ENCODE assay signal across 15 cellular contexts in the genomic region with DNA sequence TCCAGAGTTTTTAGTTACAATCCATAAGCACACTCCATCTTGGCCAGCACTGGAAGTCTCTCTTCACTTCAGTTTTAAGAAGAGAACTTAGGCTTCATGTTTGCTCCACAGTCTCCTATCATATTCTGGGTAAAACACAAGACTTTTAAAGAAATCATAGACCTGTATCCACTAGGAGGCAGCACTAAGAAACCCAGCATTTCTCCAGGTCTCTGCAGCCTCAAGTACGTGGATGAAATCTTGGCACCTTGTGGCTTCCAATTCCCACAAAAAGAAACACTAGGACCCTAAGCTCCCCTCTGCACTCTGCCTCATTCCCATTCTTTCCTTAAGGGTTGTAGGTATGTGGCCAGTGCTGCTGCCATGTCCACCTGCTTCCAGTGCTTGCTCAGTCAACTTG.
DNase-seq lines count a peak whose midpoint lies in the region; ATAC-seq and TF ChIP-seq lines count a peak whose summit lies in the region.
"Had no signal": no experiment of that assay in that cellular context is flagged by ENCODE, and none has a peak within 500 bp of the region (broad histone marks: within the 10 kb centered on the region; RNA-seq: fewer than 3 reads in every experiment).

No MANE protein-coding gene starts in this region.

- no peaks in the 10 kb centered on the region for H3K9me3 Mint-ChIP-seq in activated CD4-positive, alpha-beta T cell treated with anti-CD3 and anti-CD28 coated beads for 36 hours (ENCODE audit: low read depth)

- no peak for TF ChIP-seq EP300 in esophagus muscularis mucosa (IDR thresholded peaks at IDR 0.05)

- H3K4me1 Mint-ChIP-seq in activated CD4-positive, alpha-beta T cell treated with anti-CD3 and anti-CD28 coated beads for 36 hours: peaks cover 22% of the 10 kb centered on the region

- no peaks in the 10 kb centered on the region for H3K36me3 Mint-ChIP-seq in activated CD4-positive, alpha-beta T cell treated with anti-CD3 and anti-CD28 coated beads for 36 hours (ENCODE audit: low read depth)

- H3K4me3 Mint-ChIP-seq in activated CD4-positive, alpha-beta T cell treated with anti-CD3 and anti-CD28 coated beads for 36 hours: no peak overlapping the region

- no peak overlapping the region for H3K9ac ChIP-seq in smooth muscle cell (ENCODE audit: low read depth)
- H3K9ac ChIP-seq: parathyroid adenoma had no signal

- POLR2A ChIA-PET in activated CD4-positive, alpha-beta T cell treated with anti-CD3 and anti-CD28 coated beads for 36 hours (lab: Charles Lee): no interaction called here

- DNase-seq in activated CD4-positive, alpha-beta T cell treated with anti-CD3 and anti-CD28 coated beads for 36 hours: no peak
- DNase-seq in activated CD4-positive, alpha-beta T cell treated with anti-CD3 and anti-CD28 coated beads, Interleukin-2, amount 50 U/mL, for 48 hours: no peak
- peak; percentile 1 for DNase-seq in NCI-H82 treated with DMSO at 0.1 percent for 48 hours (lab: John Stamatoyannopoulos, UW; ENCODE audit: unreplicated experiment)
- peak; percentile 20 for DNase-seq in epithelial cell of esophagus (ENCODE audit: low read depth)
- no peak for DNase-seq in smooth muscle cell (lab: John Stamatoyannopoulos, UW; ENCODE audit: unreplicated experiment)
- DNase-seq in psoas muscle: no peak
- DNase-seq in esophagus muscularis mucosa (ENCODE audit: extremely low spot score): no peak
- no peak for DNase-seq in coronary artery (ENCODE audit: low spot score)
- DNase-seq: activated CD4-positive, CD25-positive, alpha-beta regulatory T cell treated with anti-CD3 and anti-CD28 coated beads, Interleukin-2, amount 50 U/mL, for 72 hours; activated naive CD4-positive, alpha-beta T cell; GF-D8; head of caudate nucleus; lower lobe of right lung; stimulated activated CD4-positive, alpha-beta T cell treated with anti-CD3 and anti-CD28 coated beads, Interleukin-2, amount 100 ng/mL, for 48 hours had no signal

- H3K27me3 Mint-ChIP-seq in activated CD4-positive, alpha-beta T cell treated with anti-CD3 and anti-CD28 coated beads for 36 hours: no peaks in the 10 kb centered on the region

- H3K36me3 ChIP-seq in smooth muscle cell (ENCODE audit: low read depth) (no peaks in the 10 kb centered on the region), psoas muscle (ENCODE audit: insufficient read depth in 1 of 2, low read depth in 1 of 2) (no peaks in the 10 kb centered on the region), esophagus muscularis mucosa (no peaks in the 10 kb centered on the region)
- H3K36me3 ChIP-seq: lower lobe of right lung had no signal

- no peak overlapping the region for H3K27ac ChIP-seq in smooth muscle cell (ENCODE audit: low read depth)
- H3K27ac ChIP-seq in psoas muscle: no peak overlapping the region
- H3K27ac ChIP-seq in esophagus muscularis mucosa (replicated peaks in 1 of 4): no peak overlapping the region
- H3K27ac ChIP-seq in coronary artery: no peak overlapping the region
- H3K27ac ChIP-seq: lower lobe of right lung, parathyroid adenoma had no signal

- intact Hi-C loops in activated CD4-positive, alpha-beta T cell treated with anti-CD3 and anti-CD28 coated beads for 36 hours (cut with DNase I, micrococcal nuclease): no loop called here
- intact Hi-C loops in psoas muscle (cut with DNase I) (no loop called here), esophagus muscularis mucosa (cut with DNase I) (no loop called here)

- H3K79me2 ChIP-seq in smooth muscle cell (ENCODE audit: low read depth): no peaks in the 10 kb centered on the region
- H3K79me2 ChIP-seq: parathyroid adenoma had no signal

- no peak overlapping the region for H3K4me3 ChIP-seq in epithelial cell of esophagus (ENCODE audit: low read length)
- no peak overlapping the region for H3K4me3 ChIP-seq in smooth muscle cell
- H3K4me3 ChIP-seq in psoas muscle: no peak overlapping the region
- no peak overlapping the region for H3K4me3 ChIP-seq in esophagus muscularis mucosa
- H3K4me3 ChIP-seq in coronary artery: no peak overlapping the region
- H3K4me3 ChIP-seq: lower lobe of right lung had no signal

- no peak for ATAC-seq in activated CD4-positive, alpha-beta T cell treated with anti-CD3 and anti-CD28 coated beads for 36 hours
- no peak for ATAC-seq in psoas muscle
- ATAC-seq: lower lobe of right lung had no signal

- CTCF ChIA-PET in activated CD4-positive, alpha-beta T cell treated with anti-CD3 and anti-CD28 coated beads for 36 hours (lab: Charles Lee): interaction anchor here (0.7 kb wide), 1 partner anchor 56 kb away, joined by 3 read pairs; no protein-coding TSS in a partner anchor

- H4K20me1 ChIP-seq in smooth muscle cell (ENCODE audit: low read depth): no peaks in the 10 kb centered on the region

- H3K4me1 ChIP-seq in smooth muscle cell (ENCODE audit: low read depth): no peaks in the 10 kb centered on the region
- no peaks in the 10 kb centered on the region for H3K4me1 ChIP-seq in psoas muscle
- no peaks in the 10 kb centered on the region for H3K4me1 ChIP-seq in esophagus muscularis mucosa
- H3K4me1 ChIP-seq: lower lobe of right lung, parathyroid adenoma had no signal

- WGBS in smooth muscle cell (ENCODE audit: low lambda C conversion rate): 53% methylated on average over 1 of the region's 1 CpG
- WGBS in psoas muscle, 3 donors: 14 to 30% (median 19%) methylated on average over 1 of the region's 1 CpG
- WGBS in esophagus muscularis mucosa: 30% methylated on average over 1 of the region's 1 CpG

- TF ChIP-seq CTCF in epithelial cell of esophagus (IDR thresholded peaks at IDR 0.05; ENCODE audit: insufficient read depth, low read depth, low read length, missing control alignments): peak; percentile 19
- peak; percentile 14 for TF ChIP-seq CTCF in smooth muscle cell (IDR thresholded peaks at IDR 0.05; ENCODE audit: borderline replicate concordance, insufficient read depth, poor library complexity, severe bottlenecking)
- TF ChIP-seq CTCF in psoas muscle (IDR thresholded peaks at IDR 0.05): no peak
- TF ChIP-seq CTCF in esophagus muscularis mucosa (IDR thresholded peaks at IDR 0.05): no peak
- TF ChIP-seq CTCF in coronary artery (IDR thresholded peaks at IDR 0.05): no peak

- H3K27me3 ChIP-seq in smooth muscle cell (ENCODE audit: low read depth) (no peaks in the 10 kb centered on the region), psoas muscle (ENCODE audit: insufficient read depth in 3 of 3, low read length in 2 of 3) (no peaks in the 10 kb centered on the region), esophagus muscularis mucosa (no peaks in the 10 kb centered on the region)

- H2AFZ ChIP-seq in smooth muscle cell (ENCODE audit: low read depth): no peak overlapping the region
- H2AFZ ChIP-seq: parathyroid adenoma had no signal

- H3F3A ChIP-seq in smooth muscle cell (ENCODE audit: low read depth): no peaks in the 10 kb centered on the region

- TF ChIP-seq POLR2A in esophagus muscularis mucosa (IDR thresholded peaks at IDR 0.05; ENCODE audit: low read depth): no peak

- H3K4me2 ChIP-seq in smooth muscle cell: no peak overlapping the region

- H3K9me3 ChIP-seq in smooth muscle cell (replicated peaks; ENCODE audit: low read depth) (no peaks in the 10 kb centered on the region), psoas muscle (no peaks in the 10 kb centered on the region), esophagus muscularis mucosa (no peaks in the 10 kb centered on the region)
- H3K9me3 ChIP-seq: lower lobe of right lung had no signal

- peak overlapping the region; percentile 51 for H3K27ac Mint-ChIP-seq in activated CD4-positive, alpha-beta T cell treated with anti-CD3 and anti-CD28 coated beads for 36 hours

Comparison
In these comparisons a context has a peak if more than half of its experiments do, and no peak if none do; other contexts are left out.
1. DNase-seq: peak in NCI-H82 treated with DMSO at 0.1 percent for 48 hours (single experiment) and epithelial cell of esophagus (single experiment); none in activated CD4-positive, alpha-beta T cell treated with anti-CD3 and anti-CD28 coated beads for 36 hours (single experiment), activated CD4-positive, alpha-beta T cell treated with anti-CD3 and anti-CD28 coated beads, Interleukin-2, amount 50 U/mL, for 48 hours (0 of 2), smooth muscle cell (single experiment), psoas muscle (0 of 2), esophagus muscularis mucosa (single experiment) and coronary artery (single experiment).
2. CTCF ChIP-seq: peak in epithelial cell of esophagus (single experiment) and smooth muscle cell (single experiment); none in psoas muscle (single experiment), esophagus muscularis mucosa (0 of 3) and coronary artery (single experiment).